ENCODE assay signal across 22 cellular contexts in the genomic region with DNA sequence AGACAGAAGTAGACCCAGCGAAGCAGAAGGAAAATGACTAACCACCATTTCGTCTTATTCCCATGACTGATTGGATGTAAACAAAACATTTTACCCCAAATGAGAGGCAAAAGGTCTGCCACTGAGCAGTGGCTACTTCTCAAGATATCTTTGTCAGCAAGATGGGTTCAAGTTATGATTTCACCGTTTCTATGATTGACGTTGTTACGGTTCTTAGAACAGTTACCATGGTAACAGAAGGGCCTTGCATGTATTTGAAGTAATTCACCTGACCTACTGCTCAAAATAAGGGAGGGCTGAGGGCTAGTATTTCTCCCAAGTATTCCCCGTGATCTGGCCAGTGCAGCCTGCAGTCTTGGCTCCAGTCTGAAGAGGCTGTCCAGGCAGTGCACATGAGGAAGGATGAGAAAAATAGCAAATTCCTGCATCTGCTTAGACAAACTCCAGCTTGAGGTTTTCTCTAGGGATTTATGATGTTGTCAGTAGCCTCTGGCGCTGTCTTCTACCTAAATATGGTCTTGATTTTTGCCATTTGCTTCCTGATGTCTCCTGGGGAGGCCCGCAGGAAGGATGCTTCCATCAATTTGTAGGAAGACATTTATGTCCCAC.
"Had no signal": no experiment of that assay in that cellular context is flagged by ENCODE, and none has a peak within 500 bp of the region (broad histone marks: within the 10 kb centered on the region; RNA-seq: fewer than 3 reads in every experiment).

No MANE protein-coding gene starts in this region.

- ATAC-seq: activated CD4-positive, alpha-beta T cell treated with anti-CD3 and anti-CD28 coated beads for 36 hours; activated T-cell treated with anti-CD3 and anti-CD28 coated beads, Interleukin-2, amount 50 U/mL, for 4 hours; left ventricle myocardium superior; naive thymus-derived CD8-positive, alpha-beta T cell; right cardiac atrium; stimulated activated effector memory CD8-positive, alpha-beta T cell treated with anti-CD3 and anti-CD28 coated beads, Interleukin-12 subunit alpha, Interleukin-12 subunit beta, amount 100 ng/mL, for 72 hours had no signal

- H3K9me3 Mint-ChIP-seq: activated naive CD8-positive, alpha-beta T cell treated with anti-CD3 and anti-CD28 coated beads for 36 hours; activated T-helper 2 cell treated with anti-CD3 and anti-CD28 coated beads, Interferon-gamma antibody, Interleukin-2, Interleukin-4, amounts not matched to agents 10 μg/mL and 5 μg/mL and 100 μg/mL, durations not matched to agents 14 hours and 24 hours and 36 hours; mesothelial cell of epicardium; naive thymus-derived CD8-positive, alpha-beta T cell had no signal

- H3K27ac Mint-ChIP-seq: activated B cell treated with CpG ODN at 0.5 μM for 24 hours; activated CD4-positive, alpha-beta T cell treated with anti-CD3 and anti-CD28 coated beads for 36 hours; activated naive CD8-positive, alpha-beta T cell treated with anti-CD3 and anti-CD28 coated beads for 36 hours; activated T-helper 2 cell treated with anti-CD3 and anti-CD28 coated beads, Interferon-gamma antibody, Interleukin-2, Interleukin-4, amounts not matched to agents 10 μg/mL and 5 μg/mL and 100 μg/mL, durations not matched to agents 14 hours and 24 hours and 36 hours; mesothelial cell of epicardium; naive thymus-derived CD8-positive, alpha-beta T cell; stimulated activated effector memory CD8-positive, alpha-beta T cell treated with anti-CD3 and anti-CD28 coated beads, Interleukin-12 subunit alpha, Interleukin-12 subunit beta, amount 100 ng/mL, for 72 hours had no signal

- H3K4me1 Mint-ChIP-seq: activated B cell treated with CpG ODN at 0.5 μM for 24 hours; activated CD4-positive, alpha-beta T cell treated with anti-CD3 and anti-CD28 coated beads for 36 hours; activated naive CD8-positive, alpha-beta T cell treated with anti-CD3 and anti-CD28 coated beads for 36 hours; central memory CD8-positive, alpha-beta T cell; naive thymus-derived CD8-positive, alpha-beta T cell; stimulated activated effector memory CD8-positive, alpha-beta T cell treated with anti-CD3 and anti-CD28 coated beads, Interleukin-12 subunit alpha, Interleukin-12 subunit beta, amount 100 ng/mL, for 72 hours had no signal

- DNase-seq: activated B cell treated with CpG ODN at 0.5 μM for 24 hours; activated CD4-positive, alpha-beta T cell treated with anti-CD3 and anti-CD28 coated beads for 36 hours; activated CD4-positive, alpha-beta T cell treated with anti-CD3 and anti-CD28 coated beads, Interleukin-2, amount 50 U/mL, for 4 hours; activated CD8-positive, alpha-beta memory T cell treated with anti-CD3 and anti-CD28 coated beads, Interleukin-2, amount 50 U/mL, for 48 hours; activated naive CD4-positive, alpha-beta T cell treated with Interleukin-2 at 50 U/mL for 16 hours; activated naive CD8-positive, alpha-beta T cell treated with anti-CD3 and anti-CD28 coated beads for 36 hours; activated T-cell treated with anti-CD3 and anti-CD28 coated beads, Interleukin-2, amount 50 U/mL, for 4 hours; effector memory CD4-positive, alpha-beta T cell; foreskin melanocyte; hippocampal formation; left ventricle myocardium superior; mammary epithelial cell; naive thymus-derived CD8-positive, alpha-beta T cell; ovary; right cardiac atrium; stimulated activated CD4-positive, alpha-beta T cell treated with anti-CD3 and anti-CD28 coated beads, Interleukin-1b, Interleukin-23, amount 100 ng/mL, for 48 hours; stomach; transverse colon had no signal

- H3K4me3 Mint-ChIP-seq: activated B cell treated with CpG ODN at 0.5 μM for 24 hours; activated CD4-positive, alpha-beta T cell treated with anti-CD3 and anti-CD28 coated beads for 36 hours; activated naive CD8-positive, alpha-beta T cell treated with anti-CD3 and anti-CD28 coated beads for 36 hours; activated T-cell treated with anti-CD3 and anti-CD28 coated beads, Interleukin-2, amount 50 U/mL, for 4 hours; central memory CD8-positive, alpha-beta T cell; mesothelial cell of epicardium; naive thymus-derived CD8-positive, alpha-beta T cell; stimulated activated effector memory CD8-positive, alpha-beta T cell treated with anti-CD3 and anti-CD28 coated beads, Interleukin-12 subunit alpha, Interleukin-12 subunit beta, amount 100 ng/mL, for 72 hours had no signal

- H3K36me3 Mint-ChIP-seq: activated naive CD8-positive, alpha-beta T cell treated with anti-CD3 and anti-CD28 coated beads for 36 hours; mesothelial cell of epicardium; naive thymus-derived CD8-positive, alpha-beta T cell; stimulated activated effector memory CD8-positive, alpha-beta T cell treated with anti-CD3 and anti-CD28 coated beads, Interleukin-12 subunit alpha, Interleukin-12 subunit beta, amount 100 ng/mL, for 72 hours had no signal

- H3K27me3 Mint-ChIP-seq: activated B cell treated with CpG ODN at 0.5 μM for 24 hours; activated CD4-positive, alpha-beta T cell treated with anti-CD3 and anti-CD28 coated beads for 36 hours; activated naive CD8-positive, alpha-beta T cell treated with anti-CD3 and anti-CD28 coated beads for 36 hours; central memory CD8-positive, alpha-beta T cell; naive thymus-derived CD8-positive, alpha-beta T cell had no signal
